1 cellular context compared by ENCODE assay signal in the genomic region with DNA sequence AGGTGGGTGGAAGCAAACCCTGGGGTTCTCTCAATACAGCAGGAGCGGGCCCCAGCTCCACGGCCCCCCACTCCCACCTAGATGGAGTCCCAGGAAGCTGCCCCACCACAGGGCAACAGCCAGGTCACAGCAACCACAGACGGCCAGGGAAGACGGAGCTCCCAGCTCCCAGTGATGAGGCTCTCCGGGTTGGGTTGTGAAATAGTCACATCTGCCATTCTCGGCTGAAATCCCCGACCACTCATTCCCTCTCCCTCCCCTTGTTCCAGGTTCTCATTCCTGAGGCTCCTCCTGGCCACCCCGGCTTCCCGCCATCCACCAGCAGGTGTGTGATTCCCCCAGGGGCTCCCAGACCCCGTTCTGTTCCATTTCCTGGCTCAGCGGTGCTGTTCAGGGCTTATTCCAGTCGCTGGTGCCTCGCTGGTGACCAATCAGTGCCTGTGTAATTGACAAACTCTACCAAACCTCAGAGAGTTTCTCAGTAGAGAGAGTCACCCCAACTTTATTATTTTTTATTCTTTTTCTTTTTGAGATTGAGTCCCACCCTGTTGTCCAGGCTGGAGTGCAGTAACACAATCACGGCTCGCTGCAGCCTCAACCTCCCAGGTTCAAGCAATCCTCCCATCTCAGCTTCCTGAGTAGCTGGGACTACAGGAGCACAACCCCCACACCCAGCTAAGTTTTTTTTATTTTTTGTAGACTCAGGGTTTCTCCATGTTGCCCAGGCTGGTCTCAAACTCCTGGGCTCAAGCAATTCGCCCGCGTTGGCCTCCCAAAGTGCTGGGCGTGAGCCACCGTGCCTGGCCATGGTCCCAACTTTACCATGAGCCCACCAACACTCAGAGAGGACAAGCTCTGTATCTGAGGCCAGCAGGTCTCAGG.
TF ChIP-seq lines count a peak whose summit lies in the region.

No MANE protein-coding gene starts in this region.

TF ChIP-seq in HepG2, 621 proteins besides CTCF, POLR2A, EP300 and RAD21:
- TF ChIP-seq ZNF687 (CRISPR knock-in tag; IDR thresholded peaks at IDR 0.05), result peak; percentile 7; the same call in 1 of the 2 replicates
- TF ChIP-seq ZFP37 (CRISPR knock-in tag; IDR thresholded peaks at IDR 0.05; ENCODE audit: borderline replicate concordance), result no peak
TF ChIP-seq in HepG2: peak in this region for 1.
